ENCODE assay signal across 9 cellular contexts in the genomic region with DNA sequence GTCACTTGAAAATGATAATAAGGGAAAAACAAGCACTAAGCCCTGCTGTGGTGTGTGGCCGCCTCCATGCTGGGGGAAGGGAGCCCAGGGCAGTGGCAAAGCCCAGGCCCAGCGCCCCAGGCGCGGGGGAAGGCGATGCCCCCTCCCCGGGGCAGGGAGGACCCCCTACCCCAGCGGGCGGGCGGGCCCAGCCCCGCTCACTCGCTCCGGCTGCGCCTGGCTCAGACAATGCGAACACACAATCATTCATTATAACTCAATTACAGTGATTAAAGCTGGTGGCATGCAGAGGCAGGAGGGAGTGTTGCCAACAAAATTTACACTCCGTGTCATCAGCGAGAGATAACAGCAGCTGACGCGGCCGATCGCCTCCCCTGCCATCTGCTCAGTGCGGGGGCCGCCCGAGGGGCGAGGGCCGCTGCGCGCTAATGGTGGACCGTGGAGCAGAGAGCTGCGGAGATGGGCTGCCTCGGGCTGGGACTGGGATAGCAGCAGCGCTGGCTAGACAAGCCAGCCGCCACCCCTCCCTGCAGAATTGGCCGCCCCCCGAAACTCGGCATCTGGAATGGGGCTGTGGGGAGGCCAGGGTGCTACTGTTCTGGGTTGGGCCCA.
DNase-seq lines count a peak whose midpoint lies in the region; ATAC-seq and TF ChIP-seq lines count a peak whose summit lies in the region.
"Had no signal": no experiment of that assay in that cellular context is flagged by ENCODE, and none has a peak within 500 bp of the region (broad histone marks: within the 10 kb centered on the region; RNA-seq: fewer than 3 reads in every experiment).

No MANE protein-coding gene starts in this region.

- no peak overlapping the region for H3K4me3 Mint-ChIP-seq in Calu3 (ENCODE audit: low read depth, unreplicated experiment)

- CTCF ChIA-PET in Calu3 (lab: Charles Lee) = no interaction called here

- H3K27me3 ChIP-seq in H7 (ENCODE audit: control insufficient read depth, insufficient read depth, low read length) = no peaks in the 10 kb centered on the region; the same call in 1 of the 2 replicates

- H3K36me3 Mint-ChIP-seq in Calu3 (ENCODE audit: insufficient read depth, unreplicated experiment) = no peaks in the 10 kb centered on the region

- H3K27me3 Mint-ChIP-seq in Calu3 (ENCODE audit: unreplicated experiment) = peaks cover 89% of the 10 kb centered on the region

- H3K27ac Mint-ChIP-seq in Calu3 (ENCODE audit: unreplicated experiment) = no peak overlapping the region

- no TSS peak for BruUV-seq in Calu3 (replicated peaks; lab: Mats Ljungman, UMichigan)

- peak; percentile 76 for DNase-seq in H7
- peak; percentile 3 to 46 for DNase-seq in NCI-H526 (lab: John Stamatoyannopoulos, UW)
- DNase-seq in fibroblast of mammary gland (ENCODE audit: low read depth) = peak; percentile 50
- DNase-seq in skeletal muscle cell (ENCODE audit: low read depth) = peak; percentile 33
- no peak for DNase-seq in Calu3
- no peak for DNase-seq in midbrain (lab: John Stamatoyannopoulos, UW)
- DNase-seq: hippocampal formation had no signal

- TF ChIP-seq CTCF in fibroblast of mammary gland (conservative IDR thresholded peaks at IDR 0.05; ENCODE audit: control insufficient read depth, insufficient read depth, low read depth, low read length) (no peak), Calu3 (IDR thresholded peaks at IDR 0.05; ENCODE audit: unreplicated experiment) (no peak)

- H3K9me3 Mint-ChIP-seq in Calu3 (ENCODE audit: low read depth, unreplicated experiment) = no peaks in the 10 kb centered on the region

- intact Hi-C loops in Calu3 (cut with micrococcal nuclease; ENCODE audit: unreplicated experiment) = no loop called here

- H3K36me3 ChIP-seq in H7 (replicated peaks; ENCODE audit: control insufficient read depth, insufficient read depth, low read length) = no peaks in the 10 kb centered on the region

- H3K4me3 ChIP-seq in H7 (ENCODE audit: insufficient read depth, low read depth, low read length) = peak overlapping the region; percentile 8; the same call in 1 of the 2 replicates
- H3K4me3 ChIP-seq in fibroblast of mammary gland (ENCODE audit: control insufficient read depth, low read depth, low read length) = no peak overlapping the region
- H3K4me3 ChIP-seq in skeletal muscle cell (ENCODE audit: low read depth, low read length) = peak overlapping the region; percentile 18

- no peaks in the 10 kb centered on the region for H3K4me1 Mint-ChIP-seq in Calu3 (ENCODE audit: low read depth, unreplicated experiment)

- ATAC-seq in GM21390 (IDR thresholded peaks at IDR 0.05; ENCODE audit: unreplicated experiment) (no peak), HG03571 (IDR thresholded peaks at IDR 0.05; ENCODE audit: unreplicated experiment) (no peak)

Comparison
In these comparisons a context has a peak if more than half of its experiments do, and no peak if none do; other contexts are left out.
1. DNase-seq: peak in H7 (single experiment), NCI-H526 (2 of 2), fibroblast of mammary gland (single experiment) and skeletal muscle cell (single experiment); none in Calu3 (single experiment) and midbrain (single experiment).